ENCODE assay signal across 16 cellular contexts in the genomic region with DNA sequence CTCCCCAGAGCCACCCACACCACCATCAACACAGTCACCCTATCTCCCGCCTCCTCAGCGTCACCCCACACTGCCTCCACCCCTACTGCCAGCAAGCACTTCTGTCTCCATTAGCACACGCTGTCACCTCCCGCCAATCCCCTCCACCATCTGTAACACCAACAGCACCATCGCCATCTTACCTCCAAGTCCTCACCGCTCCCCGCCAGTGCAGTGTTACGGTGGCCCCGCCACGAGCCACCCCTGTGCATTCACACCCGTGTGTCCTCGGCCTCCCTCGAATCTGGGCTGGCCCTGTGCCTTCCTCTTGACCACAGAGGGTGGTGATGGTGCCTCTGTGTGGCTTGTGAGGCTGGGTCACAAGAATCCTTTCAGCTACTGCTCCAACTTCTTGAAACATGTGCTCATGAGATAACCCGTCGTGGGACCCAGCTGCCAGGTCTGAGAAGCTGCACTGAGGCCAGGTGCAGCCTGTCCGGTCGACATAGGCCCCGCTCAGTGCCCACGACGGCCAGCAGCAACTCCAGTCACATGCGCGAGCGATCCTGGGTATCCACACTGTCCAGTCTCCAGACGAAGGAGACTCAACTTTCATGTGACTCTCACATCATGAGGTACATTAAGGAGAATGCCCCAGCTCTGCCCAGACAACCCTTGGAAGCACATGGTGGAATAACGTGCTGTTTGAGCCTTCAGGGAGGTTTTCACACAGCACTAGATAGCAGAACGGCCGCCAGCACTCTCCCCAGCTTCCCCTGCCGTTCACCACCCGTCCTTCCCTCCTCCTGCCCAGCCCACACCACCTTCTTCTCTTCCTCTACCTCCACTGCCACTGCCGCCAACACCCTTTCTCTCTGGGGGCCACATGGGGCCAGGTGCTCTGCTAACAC.
"Had no signal": no experiment of that assay in that cellular context is flagged by ENCODE, and none has a peak within 500 bp of the region (broad histone marks: within the 10 kb centered on the region; RNA-seq: fewer than 3 reads in every experiment).

No MANE protein-coding gene starts in this region.

- H3K4me3 ChIP-seq: cardiac muscle cell, coronary artery, SK-N-MC, uterus had no signal

- H3K9me3 ChIP-seq: heart left ventricle, uterus had no signal

- H3K4me1 Mint-ChIP-seq: activated naive CD4-positive, alpha-beta T cell treated with anti-CD3 and anti-CD28 coated beads, Interleukin-2, amount 10 ng/mL, durations not matched to agents 7 days and 5 days had no signal

- H3K36me3 Mint-ChIP-seq: activated naive CD4-positive, alpha-beta T cell treated with anti-CD3 and anti-CD28 coated beads, Interleukin-2, amount 10 ng/mL, durations not matched to agents 7 days and 5 days; naive thymus-derived CD8-positive, alpha-beta T cell; T-cell had no signal

- H3K36me3 ChIP-seq: cardiac muscle cell, heart left ventricle, uterus had no signal

- DNase-seq: activated CD4-positive, CD25-positive, alpha-beta regulatory T cell treated with anti-CD3 and anti-CD28 coated beads, Interleukin-2, amount 50 U/mL, for 72 hours; activated naive CD4-positive, alpha-beta T cell treated with anti-CD3 and anti-CD28 coated beads, Interleukin-2, amount 10 ng/mL, durations not matched to agents 7 days and 5 days; activated T-cell treated with anti-CD3 and anti-CD28 coated beads, Interleukin-2, amount 50 U/mL, for 24 hours; effector CD8-positive, alpha-beta T cell; heart left ventricle; naive thymus-derived CD8-positive, alpha-beta T cell; right cardiac atrium; stimulated activated CD4-positive, alpha-beta T cell treated with anti-CD3 and anti-CD28 coated beads, Interleukin-4, amount 100 ng/mL, for 24 hours; T-cell; T1000; uterus had no signal

- H3K27ac ChIP-seq: cardiac muscle cell, coronary artery, SK-N-MC had no signal

- ATAC-seq: heart left ventricle; naive thymus-derived CD8-positive, alpha-beta T cell; right cardiac atrium; T-cell had no signal

- H3K4me3 Mint-ChIP-seq: activated naive CD4-positive, alpha-beta T cell treated with anti-CD3 and anti-CD28 coated beads, Interleukin-2, amount 10 ng/mL, durations not matched to agents 7 days and 5 days; activated T-cell treated with anti-CD3 and anti-CD28 coated beads, Interleukin-2, amount 50 U/mL, for 24 hours; stimulated activated naive CD8-positive, alpha-beta T cell treated with anti-CD3 and anti-CD28 coated beads, Interleukin-15, Interleukin-2, amounts not matched to agents 100 ng/mL and 50 ng/mL, for 24 hours; T-cell had no signal

- H3K27me3 ChIP-seq: cardiac muscle cell, heart left ventricle, uterus had no signal

- H3K27me3 Mint-ChIP-seq: progenitor cell of endocrine pancreas had no signal

- H3K27ac Mint-ChIP-seq: activated naive CD4-positive, alpha-beta T cell treated with anti-CD3 and anti-CD28 coated beads, Interleukin-2, amount 10 ng/mL, durations not matched to agents 7 days and 5 days; activated T-cell treated with anti-CD3 and anti-CD28 coated beads, Interleukin-2, amount 50 U/mL, for 24 hours; progenitor cell of endocrine pancreas; stimulated activated naive CD8-positive, alpha-beta T cell treated with anti-CD3 and anti-CD28 coated beads, Interleukin-15, Interleukin-2, amounts not matched to agents 100 ng/mL and 50 ng/mL, for 24 hours; T-cell had no signal

- H3K9me3 Mint-ChIP-seq: activated naive CD4-positive, alpha-beta T cell treated with anti-CD3 and anti-CD28 coated beads, Interleukin-2, amount 10 ng/mL, durations not matched to agents 7 days and 5 days; activated T-cell treated with anti-CD3 and anti-CD28 coated beads, Interleukin-2, amount 50 U/mL, for 24 hours; naive thymus-derived CD8-positive, alpha-beta T cell; stimulated activated naive CD8-positive, alpha-beta T cell treated with anti-CD3 and anti-CD28 coated beads, Interleukin-15, Interleukin-2, amounts not matched to agents 100 ng/mL and 50 ng/mL, for 24 hours; T-cell had no signal
